Comparison of ENCODE assay signal across 25 cellular contexts in the genomic region with DNA sequence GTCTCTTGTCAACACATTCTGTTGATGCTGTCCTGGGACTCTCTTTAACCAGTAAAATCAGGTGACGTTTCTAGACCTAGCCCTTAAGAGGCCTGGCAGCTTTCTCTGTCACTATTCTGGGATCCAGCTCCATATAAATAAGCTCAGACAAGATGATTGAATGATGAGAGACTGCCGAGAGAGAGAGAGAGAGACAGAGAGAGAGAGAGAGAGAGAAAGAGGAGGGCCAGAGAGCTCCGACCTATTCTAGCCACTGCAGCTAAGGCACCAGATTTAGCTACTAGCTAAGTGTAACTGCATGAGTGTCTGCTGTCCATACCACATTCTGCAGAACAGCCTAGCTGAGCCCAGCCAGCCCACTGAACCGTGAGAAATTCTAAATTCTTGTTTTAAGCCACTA. TPM values are rescaled to one million over a fixed set of nuclear protein-coding genes. Genes with fewer than 3 reads are reported as not detected.
"Had no signal": no experiment of that assay in that cellular context is flagged by ENCODE, and none has a peak within 500 bp of the region (broad histone marks: within the 10 kb centered on the region; RNA-seq: fewer than 3 reads in every experiment).

No MANE protein-coding gene starts in this region.

- H3K36me3 Mint-ChIP-seq: activated naive CD4-positive, alpha-beta T cell treated with anti-CD3 and anti-CD28 coated beads, Interleukin-2, amount 10 ng/mL, durations not matched to agents 7 days and 5 days; activated naive CD8-positive, alpha-beta T cell treated with anti-CD3 and anti-CD28 coated beads for 36 hours had no signal

- H3K27ac Mint-ChIP-seq: activated CD4-positive, alpha-beta memory T cell treated with anti-CD3 and anti-CD28 coated beads, Interleukin-2, amount 10 ng/mL, durations not matched to agents 7 days and 5 days; activated CD4-positive, alpha-beta T cell treated with anti-CD3 and anti-CD28 coated beads for 36 hours; activated naive CD4-positive, alpha-beta T cell treated with anti-CD3 and anti-CD28 coated beads, Interleukin-2, amount 10 ng/mL, durations not matched to agents 7 days and 5 days; activated naive CD8-positive, alpha-beta T cell treated with anti-CD3 and anti-CD28 coated beads for 36 hours; activated T-cell treated with anti-CD3 and anti-CD28 coated beads, Interleukin-2, amount 50 U/mL, for 72 hours; activated T-helper 2 cell treated with anti-CD3 and anti-CD28 coated beads, Interferon-gamma antibody, Interleukin-2, Interleukin-4, amounts not matched to agents 10 μg/mL and 5 μg/mL and 100 μg/mL, durations not matched to agents 14 hours and 24 hours and 36 hours had no signal

- H3K27ac ChIP-seq: KMS-11 had no signal

- H3K4me1 Mint-ChIP-seq: activated CD4-positive, alpha-beta memory T cell treated with anti-CD3 and anti-CD28 coated beads, Interleukin-2, amount 10 ng/mL, durations not matched to agents 7 days and 5 days; activated naive CD4-positive, alpha-beta T cell treated with anti-CD3 and anti-CD28 coated beads, Interleukin-2, amount 10 ng/mL, durations not matched to agents 7 days and 5 days; activated naive CD8-positive, alpha-beta T cell treated with anti-CD3 and anti-CD28 coated beads for 36 hours had no signal

- ATAC-seq: activated CD4-positive, alpha-beta T cell treated with anti-CD3 and anti-CD28 coated beads for 36 hours; activated T-cell treated with anti-CD3 and anti-CD28 coated beads, Interleukin-2, amount 50 U/mL, for 72 hours; HepG2; PC-3 had no signal

- DNase-seq: activated CD4-positive, alpha-beta memory T cell treated with anti-CD3 and anti-CD28 coated beads, Interleukin-2, amount 10 ng/mL, durations not matched to agents 7 days and 5 days; activated CD4-positive, alpha-beta T cell treated with anti-CD3 and anti-CD28 coated beads for 36 hours; activated CD4-positive, alpha-beta T cell treated with anti-CD3 and anti-CD28 coated beads, Interleukin-2, amount 50 U/mL, for 1 hour; activated gamma-delta T cell treated with Interleukin-2 at 50 U/mL for 16 hours; activated naive CD4-positive, alpha-beta T cell treated with anti-CD3 and anti-CD28 coated beads, Interleukin-2, amount 10 ng/mL, durations not matched to agents 7 days and 5 days; activated naive CD8-positive, alpha-beta T cell treated with anti-CD3 and anti-CD28 coated beads for 36 hours; activated T-cell treated with anti-CD3 and anti-CD28 coated beads for 4 hours; activated T-cell treated with anti-CD3 and anti-CD28 coated beads, Interleukin-2, amount 50 U/mL, for 72 hours; NCI-H1092 treated with DMSO at 0.1 percent for 48 hours; NCI-H1417 treated with DMSO at 0.1 percent for 48 hours; NCI-H187; NCI-H2081 treated with DMSO at 0.1 percent for 48 hours; NCI-H446; NCI-H524; PC-3; SIG-M5; T-helper 2 cell; T1000 had no signal

- H3K9ac ChIP-seq: KMS-11 had no signal

- H3K9me3 Mint-ChIP-seq: activated CD4-positive, alpha-beta memory T cell treated with anti-CD3 and anti-CD28 coated beads, Interleukin-2, amount 10 ng/mL, durations not matched to agents 7 days and 5 days; activated naive CD4-positive, alpha-beta T cell treated with anti-CD3 and anti-CD28 coated beads, Interleukin-2, amount 10 ng/mL, durations not matched to agents 7 days and 5 days; activated naive CD8-positive, alpha-beta T cell treated with anti-CD3 and anti-CD28 coated beads for 36 hours; activated T-cell treated with anti-CD3 and anti-CD28 coated beads, Interleukin-2, amount 50 U/mL, for 72 hours; activated T-helper 2 cell treated with anti-CD3 and anti-CD28 coated beads, Interferon-gamma antibody, Interleukin-2, Interleukin-4, amounts not matched to agents 10 μg/mL and 5 μg/mL and 100 μg/mL, durations not matched to agents 14 hours and 24 hours and 36 hours had no signal

- FAIRE-seq: HepG2, RCC 7860, TTC549 had no signal

- H3K4me3 Mint-ChIP-seq: activated CD4-positive, alpha-beta memory T cell treated with anti-CD3 and anti-CD28 coated beads, Interleukin-2, amount 10 ng/mL, durations not matched to agents 7 days and 5 days; activated CD4-positive, alpha-beta T cell treated with anti-CD3 and anti-CD28 coated beads for 36 hours; activated naive CD4-positive, alpha-beta T cell treated with anti-CD3 and anti-CD28 coated beads, Interleukin-2, amount 10 ng/mL, durations not matched to agents 7 days and 5 days; activated naive CD8-positive, alpha-beta T cell treated with anti-CD3 and anti-CD28 coated beads for 36 hours; activated T-cell treated with anti-CD3 and anti-CD28 coated beads, Interleukin-2, amount 50 U/mL, for 72 hours had no signal

RNA-seq across cellular contexts. Expression of a gene that starts 36.1 kb away (rescaled TPM):
- total RNA-seq: activated CD4-positive, alpha-beta memory T cell treated with anti-CD3 and anti-CD28 coated beads, Interleukin-2, amount 10 ng/mL, durations not matched to agents 7 days and 5 days; activated CD4-positive, alpha-beta T cell treated with anti-CD3 and anti-CD28 coated beads for 36 hours; activated CD8-positive, alpha-beta memory T cell treated with anti-CD3 and anti-CD28 coated beads for 36 hours; activated naive CD8-positive, alpha-beta T cell treated with anti-CD3 and anti-CD28 coated beads for 36 hours; activated T-cell treated with anti-CD3 and anti-CD28 coated beads, Interleukin-2, amount 50 U/mL, for 72 hours; activated T-helper 2 cell treated with anti-CD3 and anti-CD28 coated beads, Interferon-gamma antibody, Interleukin-2, Interleukin-4, amounts not matched to agents 10 μg/mL and 5 μg/mL and 100 μg/mL, durations not matched to agents 14 hours and 24 hours and 36 hours; MCF 10A; PC-3 had no signal
